Comparison of ENCODE assay signal across 12 cellular contexts in genomic region chr11:93512965-93513667, GRCh38. TPM values are rescaled to one million over a fixed set of nuclear protein-coding genes. Genes with fewer than 3 reads are reported as not detected.
A peak's percentile ranks its signal among the peaks of the same experiment; 100 is the strongest.
DNase-seq lines count a peak whose midpoint lies in the region; ATAC-seq and TF ChIP-seq lines count a peak whose summit lies in the region.
"Had no signal": no experiment of that assay in that cellular context is flagged by ENCODE, and none has a peak within 500 bp of the region (broad histone marks: within the 10 kb centered on the region; RNA-seq: fewer than 3 reads in every experiment).

No MANE protein-coding gene starts in this region.

- H3K4me3 Mint-ChIP-seq in activated T-helper 2 cell treated with anti-CD3 and anti-CD28 coated beads, Interferon-gamma antibody, Interleukin-2, Interleukin-4, amounts not matched to agents 10 μg/mL and 5 μg/mL and 100 μg/mL, durations not matched to agents 14 hours and 24 hours and 36 hours (ENCODE audit: low read depth): no peak overlapping the region
- no peak overlapping the region for H3K4me3 Mint-ChIP-seq in CD8-positive, alpha-beta T cell
- H3K4me3 Mint-ChIP-seq: neural crest cell had no signal

- H3K36me3 ChIP-seq in CD8-positive, alpha-beta T cell (ENCODE audit: insufficient read depth, low read length): no peaks in the 10 kb centered on the region

- CTCF ChIA-PET in CD8-positive, alpha-beta T cell (lab: Charles Lee): no interaction called here

- POLR2A ChIA-PET in CD8-positive, alpha-beta T cell (lab: Charles Lee): no interaction called here

- H3K4me1 Mint-ChIP-seq in activated T-helper 2 cell treated with anti-CD3 and anti-CD28 coated beads, Interferon-gamma antibody, Interleukin-2, Interleukin-4, amounts not matched to agents 10 μg/mL and 5 μg/mL and 100 μg/mL, durations not matched to agents 14 hours and 24 hours and 36 hours (ENCODE audit: low read depth): peaks cover 46% of the 10 kb centered on the region
- H3K4me1 Mint-ChIP-seq in CD8-positive, alpha-beta T cell (ENCODE audit: low read depth): no peaks in the 10 kb centered on the region

- ATAC-seq in GM19043 (IDR thresholded peaks at IDR 0.05; ENCODE audit: low read depth, unreplicated experiment): peak; percentile 62
- peak; percentile 70 for ATAC-seq in GM21717 (IDR thresholded peaks at IDR 0.05; ENCODE audit: unreplicated experiment)
- peak; percentile 73 for ATAC-seq in HG03135 (IDR thresholded peaks at IDR 0.05; ENCODE audit: unreplicated experiment)
- no peak for ATAC-seq in CD8-positive, alpha-beta T cell

- no peaks in the 10 kb centered on the region for H3K27me3 ChIP-seq in CD8-positive, alpha-beta T cell (ENCODE audit: insufficient read depth, low read length)

- H3K9me3 ChIP-seq in CD8-positive, alpha-beta T cell (ENCODE audit: low read length): no peaks in the 10 kb centered on the region

- peaks cover 12% of the 10 kb centered on the region for H3K9me3 Mint-ChIP-seq in activated T-helper 2 cell treated with anti-CD3 and anti-CD28 coated beads, Interferon-gamma antibody, Interleukin-2, Interleukin-4, amounts not matched to agents 10 μg/mL and 5 μg/mL and 100 μg/mL, durations not matched to agents 14 hours and 24 hours and 36 hours
- no peaks in the 10 kb centered on the region for H3K9me3 Mint-ChIP-seq in CD8-positive, alpha-beta T cell

- no peaks in the 10 kb centered on the region for H3K27me3 Mint-ChIP-seq in activated T-helper 2 cell treated with anti-CD3 and anti-CD28 coated beads, Interferon-gamma antibody, Interleukin-2, Interleukin-4, amounts not matched to agents 10 μg/mL and 5 μg/mL and 100 μg/mL, durations not matched to agents 14 hours and 24 hours and 36 hours (ENCODE audit: low read depth)
- no peaks in the 10 kb centered on the region for H3K27me3 Mint-ChIP-seq in CD8-positive, alpha-beta T cell (ENCODE audit: low read depth)

- intact Hi-C loops in activated T-helper 2 cell treated with anti-CD3 and anti-CD28 coated beads, Interferon-gamma antibody, Interleukin-2, Interleukin-4, amounts not matched to agents 10 μg/mL and 5 μg/mL and 100 μg/mL, durations not matched to agents 14 hours and 24 hours and 36 hours (cut with micrococcal nuclease): loop anchor here (1.0 kb wide), 2 partner anchors 8 to 19 kb away; no protein-coding TSS in a partner anchor
- intact Hi-C loops in CD8-positive, alpha-beta T cell (cut with DNase I, micrococcal nuclease): no loop called here

- DNase-seq in activated T-helper 2 cell treated with anti-CD3 and anti-CD28 coated beads, Interferon-gamma antibody, Interleukin-2, Interleukin-4, amounts not matched to agents 10 μg/mL and 5 μg/mL and 100 μg/mL, durations not matched to agents 14 hours and 24 hours and 36 hours (ENCODE audit: low spot score): no peak
- no peak for DNase-seq in AG08396 (ENCODE audit: low spot score)
- DNase-seq in GM20000 (ENCODE audit: low spot score): no peak
- no peak for DNase-seq in CD8-positive, alpha-beta T cell
- DNase-seq: central memory CD4-positive, alpha-beta T cell; KBM-7; NCI-H510A; substantia nigra had no signal

- H3K4me3 ChIP-seq in CD8-positive, alpha-beta T cell (ENCODE audit: low read depth, low read length): no peak overlapping the region

- peaks cover 31% of the 10 kb centered on the region for H3K36me3 Mint-ChIP-seq in activated T-helper 2 cell treated with anti-CD3 and anti-CD28 coated beads, Interferon-gamma antibody, Interleukin-2, Interleukin-4, amounts not matched to agents 10 μg/mL and 5 μg/mL and 100 μg/mL, durations not matched to agents 14 hours and 24 hours and 36 hours (ENCODE audit: low read depth)
- no peaks in the 10 kb centered on the region for H3K36me3 Mint-ChIP-seq in CD8-positive, alpha-beta T cell

- no peaks in the 10 kb centered on the region for H3K4me1 ChIP-seq in CD8-positive, alpha-beta T cell (ENCODE audit: insufficient read depth, low read length)

- no peak overlapping the region for H3K27ac ChIP-seq in CD8-positive, alpha-beta T cell (ENCODE audit: low read depth, low read length)

- peak overlapping the region; percentile 45 for H3K27ac Mint-ChIP-seq in activated T-helper 2 cell treated with anti-CD3 and anti-CD28 coated beads, Interferon-gamma antibody, Interleukin-2, Interleukin-4, amounts not matched to agents 10 μg/mL and 5 μg/mL and 100 μg/mL, durations not matched to agents 14 hours and 24 hours and 36 hours
- H3K27ac Mint-ChIP-seq in CD8-positive, alpha-beta T cell: no peak overlapping the region

- TF ChIP-seq CTCF in GM20000 (IDR thresholded peaks at IDR 0.05; ENCODE audit: extremely low read depth, missing control alignments): no peak
- no peak for TF ChIP-seq CTCF in CD8-positive, alpha-beta T cell (IDR thresholded peaks at IDR 0.05)

RNA-seq across cellular contexts. Expression of gene SMCO4, which starts 30.1 kb away (rescaled TPM):
- 40.8 and 41.5 TPM in 2 replicates for total RNA-seq in activated T-helper 2 cell treated with anti-CD3 and anti-CD28 coated beads, Interferon-gamma antibody, Interleukin-2, Interleukin-4, amounts not matched to agents 10 μg/mL and 5 μg/mL and 100 μg/mL, durations not matched to agents 14 hours and 24 hours and 36 hours
- 1 to 10 TPM in 1 of 2 experiments, not detected in 1; 1.9 TPM for total RNA-seq in CD8-positive, alpha-beta T cell

Comparison
In these comparisons a context has a peak if more than half of its experiments do, and no peak if none do; other contexts are left out.
1. RNA of gene SMCO4, which starts 30.1 kb away (total RNA-seq): 40.8 to 41.5 TPM in activated T-helper 2 cell treated with anti-CD3 and anti-CD28 coated beads, Interferon-gamma antibody, Interleukin-2, Interleukin-4, amounts not matched to agents 10 μg/mL and 5 μg/mL and 100 μg/mL, durations not matched to agents 14 hours and 24 hours and 36 hours; 1.9 TPM in CD8-positive, alpha-beta T cell; every median in the first group is over 10 times any median in the second.